Comparison of ENCODE assay signal across 29 cellular contexts in genomic region chrX:139560221-139560620, GRCh38. TPM values are rescaled to one million over a fixed set of nuclear protein-coding genes. Genes with fewer than 3 reads are reported as not detected.
DNase-seq lines count a peak whose midpoint lies in the region; ATAC-seq, FAIRE-seq and TF ChIP-seq lines count a peak whose summit lies in the region.
"Had no signal": no experiment of that assay in that cellular context is flagged by ENCODE, and none has a peak within 500 bp of the region (broad histone marks: within the 10 kb centered on the region; RNA-seq: fewer than 3 reads in every experiment).

No MANE protein-coding gene starts in this region.

- H3K79me2 ChIP-seq in mesendoderm (ENCODE audit: control insufficient read depth, insufficient read depth, low read length) = no peaks in the 10 kb centered on the region
- H3K79me2 ChIP-seq: parathyroid adenoma had no signal

- no peak overlapping the region for H3K4me2 ChIP-seq in mesendoderm (ENCODE audit: low read length)

- no peak overlapping the region for H4K8ac ChIP-seq in mesendoderm (ENCODE audit: low read depth, low read length)

- H3K4me3 ChIP-seq in AG10803 (ENCODE audit: low read length) (no peak overlapping the region), bronchial epithelial cell (ENCODE audit: low read depth, low read length) (no peak overlapping the region), mesendoderm (ENCODE audit: low read length) (no peak overlapping the region), right cardiac atrium (ENCODE audit: low read length) (no peak overlapping the region)
- H3K4me3 ChIP-seq: ascending aorta, esophagus muscularis mucosa, K562, MG63, right lobe of liver, SK-N-MC, tibial artery, vagina had no signal

- no peak for TF ChIP-seq POLR2A in GM18505 (IDR thresholded peaks at IDR 0.05; ENCODE audit: borderline replicate concordance, extremely low read depth, insufficient read depth, insufficient read length)

- no peak overlapping the region for H3K27ac ChIP-seq in mesendoderm (ENCODE audit: low read depth, low read length)
- no peak overlapping the region for H3K27ac ChIP-seq in right cardiac atrium (ENCODE audit: low read length)
- H3K27ac ChIP-seq: ascending aorta, esophagus muscularis mucosa, parathyroid adenoma, right lobe of liver, SK-N-MC, tibial artery, vagina had no signal

- FAIRE-seq in bronchial epithelial cell (lab: Jason Lieb, UNC) = no peak

- no peak for TF ChIP-seq CTCF in AG10803 (conservative IDR thresholded peaks at IDR 0.05; ENCODE audit: low read length)
- no peak for TF ChIP-seq CTCF in bronchial epithelial cell (IDR thresholded peaks at IDR 0.05; ENCODE audit: insufficient read depth, low read length, severe bottlenecking)

- H2AK5ac ChIP-seq in mesendoderm (ENCODE audit: low read length) = no peak overlapping the region

- no peak overlapping the region for H3K4ac ChIP-seq in mesendoderm (ENCODE audit: low read depth, low read length)

- no peak overlapping the region for H2BK15ac ChIP-seq in mesendoderm (replicated peaks; ENCODE audit: low read depth)

- H3K56ac ChIP-seq in mesendoderm (ENCODE audit: low read length) = no peak overlapping the region

- no peak overlapping the region for H3K23ac ChIP-seq in mesendoderm (ENCODE audit: low read length)

- intact Hi-C loops in right cardiac atrium (cut with DNase I) = loop anchor here in 1 of 4 donors (10.0 kb wide), 1 partner anchor 785 kb away; no protein-coding TSS in a partner anchor

- no peaks in the 10 kb centered on the region for H3K9me3 ChIP-seq in right cardiac atrium (ENCODE audit: control insufficient read depth, low read length)
- H3K9me3 ChIP-seq: ascending aorta, esophagus muscularis mucosa, MG63, right lobe of liver, tibial artery, vagina had no signal

- no peaks in the 10 kb centered on the region for H3K27me3 ChIP-seq in bronchial epithelial cell (ENCODE audit: control insufficient read depth, insufficient read depth, low read length)
- no peaks in the 10 kb centered on the region for H3K27me3 ChIP-seq in mesendoderm (ENCODE audit: insufficient read depth, low read length, poor library complexity)
- H3K27me3 ChIP-seq in right cardiac atrium (ENCODE audit: control insufficient read depth, insufficient read depth) = no peaks in the 10 kb centered on the region
- H3K27me3 ChIP-seq: ascending aorta, MG63, right lobe of liver, tibial artery, vagina had no signal

- no peaks in the 10 kb centered on the region for H3K36me3 ChIP-seq in bronchial epithelial cell (ENCODE audit: control insufficient read depth, insufficient read depth, low read length)
- no peaks in the 10 kb centered on the region for H3K36me3 ChIP-seq in mesendoderm (ENCODE audit: control insufficient read depth, insufficient read depth, low read length)
- H3K36me3 ChIP-seq: ascending aorta, esophagus muscularis mucosa, MG63, tibial artery, vagina had no signal

- H3K4me1 ChIP-seq in mesendoderm (ENCODE audit: control insufficient read depth, low read depth, low read length) (no peaks in the 10 kb centered on the region), right cardiac atrium (ENCODE audit: control insufficient read depth, insufficient read depth, low read length) (no peaks in the 10 kb centered on the region)
- H3K4me1 ChIP-seq: ascending aorta, esophagus muscularis mucosa, parathyroid adenoma, right lobe of liver, tibial artery, vagina had no signal

- no peak overlapping the region for H2BK120ac ChIP-seq in mesendoderm (ENCODE audit: low read depth, low read length)

- no peak for ATAC-seq in right cardiac atrium
- no peak for ATAC-seq in HG03025 (IDR thresholded peaks at IDR 0.05; ENCODE audit: low FRiP score, unreplicated experiment)
- ATAC-seq in GM18505 (IDR thresholded peaks at IDR 0.05; ENCODE audit: unreplicated experiment) = no peak
- ATAC-seq: activated CD8-positive, alpha-beta memory T cell treated with anti-CD3 and anti-CD28 coated beads, Interleukin-2, amount 10 ng/mL, durations not matched to agents 7 days and 5 days; activated T-cell treated with anti-CD3 and anti-CD28 coated beads, Interleukin-2, amount 50 U/mL, for 4 hours had no signal

- H2BK5ac ChIP-seq in mesendoderm (ENCODE audit: low read length) = no peak overlapping the region

- no peak overlapping the region for H4K5ac ChIP-seq in mesendoderm (ENCODE audit: low read length)

- peak; percentile 51 for DNase-seq in AG10803 (ENCODE audit: low read depth)
- peak; percentile 14 for DNase-seq in HT1080 (ENCODE audit: low read depth)
- DNase-seq in bronchial epithelial cell (ENCODE audit: low read depth) = peak; percentile 2
- DNase-seq in mesendoderm = peak; percentile 44
- no peak for DNase-seq in right cardiac atrium
- DNase-seq in stimulated activated CD4-positive, alpha-beta T cell treated with anti-CD3 and anti-CD28 coated beads, Interleukin-4, amount 100 ng/mL, for 1 hour = no peak
- DNase-seq: activated CD8-positive, alpha-beta memory T cell treated with anti-CD3 and anti-CD28 coated beads, Interleukin-2, amount 10 ng/mL, durations not matched to agents 7 days and 5 days; activated gamma-delta T cell; activated T-cell treated with anti-CD3 and anti-CD28 coated beads, Interleukin-2, amount 50 U/mL, for 4 hours; CD8-positive, alpha-beta memory T cell; cerebellar nuclear complex; MG63; right lobe of liver; tibial artery had no signal

- no peak overlapping the region for H3K9ac ChIP-seq in mesendoderm (ENCODE audit: low read length)
- H3K9ac ChIP-seq: parathyroid adenoma had no signal

- no peak overlapping the region for H3K18ac ChIP-seq in mesendoderm (ENCODE audit: low read length)

- H3K79me1 ChIP-seq in mesendoderm (ENCODE audit: low read length) = no peaks in the 10 kb centered on the region

RNA-seq across cellular contexts. Expression of gene F9, which starts 29.7 kb away (rescaled TPM):
- not detected in 2 replicates for total RNA-seq in HT1080 (2014; rRNA removed; shearing (Covaris generic))
- not detected in 2 replicates for polyA plus RNA-seq in HT1080 (2015; cell fraction: cytosol; rRNA removed)
- not detected in 2 replicates for polyA plus RNA-seq in HT1080 (2015; cell fraction: nucleus; rRNA removed)
- not detected in 2 replicates for total RNA-seq in bronchial epithelial cell
- polyA plus RNA-seq in mesendoderm (2013, experiment 1 of 2) = not detected
- not detected for polyA plus RNA-seq in mesendoderm (2013, experiment 2 of 2)
- total RNA-seq in right cardiac atrium = not detected
- not detected for polyA plus RNA-seq in right cardiac atrium
- total RNA-seq: activated CD8-positive, alpha-beta memory T cell treated with anti-CD3 and anti-CD28 coated beads, Interleukin-2, amount 10 ng/mL, durations not matched to agents 7 days and 5 days; activated naive CD8-positive, alpha-beta T cell treated with anti-CD3 and anti-CD28 coated beads for 36 hours; CD8-positive, alpha-beta memory T cell; dermis microvascular lymphatic vessel endothelial cell; esophagus muscularis mucosa; HFFc6; HT-29; T-helper 1 cell treated with Interleukin-12 subunit alpha and Interleukin-12 subunit beta and Interleukin-4 antibody, amounts not matched to agents 30 ng/mL and 1 ng/mL, for 36 hours; vagina had no signal
- polyA plus RNA-seq: BJ; CD8-positive, alpha-beta memory T cell; K562; neural cell had no signal

Comparison
In these comparisons a context has a peak if more than half of its experiments do, and no peak if none do; other contexts are left out.
1. DNase-seq: peak in AG10803 (single experiment), HT1080 (single experiment), bronchial epithelial cell (single experiment) and mesendoderm (single experiment); none in right cardiac atrium (0 of 3) and stimulated activated CD4-positive, alpha-beta T cell treated with anti-CD3 and anti-CD28 coated beads, Interleukin-4, amount 100 ng/mL, for 1 hour (single experiment).